Comparison of ENCODE assay signal across 8 cellular contexts in genomic region chr20:36744764-36745191, GRCh38. TPM values are rescaled to one million over a fixed set of nuclear protein-coding genes. Genes with fewer than 3 reads are reported as not detected.
DNase-seq lines count a peak whose midpoint lies in the region; ATAC-seq and TF ChIP-seq lines count a peak whose summit lies in the region.

No MANE protein-coding gene starts in this region.

- H3K36me3 Mint-ChIP-seq in activated naive CD8-positive, alpha-beta T cell treated with anti-CD3 and anti-CD28 coated beads, Interleukin-2, amount 50 U/mL, for 24 hours (ENCODE audit: low read depth) = peaks cover 4% of the 10 kb centered on the region

- TF ChIP-seq CTCF in AG10803 (conservative IDR thresholded peaks at IDR 0.05; ENCODE audit: low read length) = no peak
- TF ChIP-seq CTCF in HFF-Myc (IDR thresholded peaks at IDR 0.05; ENCODE audit: low read depth, low read length, missing control alignments) = no peak

- peak overlapping the region; percentile 83 for H3K4me3 Mint-ChIP-seq in activated naive CD8-positive, alpha-beta T cell treated with anti-CD3 and anti-CD28 coated beads, Interleukin-2, amount 50 U/mL, for 24 hours

- DNase-seq in AG10803 (ENCODE audit: low read depth) = peak; percentile 49
- no peak for DNase-seq in HFF-Myc (ENCODE audit: extremely low read depth, low read depth)
- no peak for DNase-seq in activated naive CD8-positive, alpha-beta T cell treated with anti-CD3 and anti-CD28 coated beads, Interleukin-2, amount 50 U/mL, for 24 hours
- DNase-seq in left ventricle myocardium superior = peak; percentile 76
- DNase-seq in NCI-H2107 (lab: John Stamatoyannopoulos, UW) = no peak
- DNase-seq in stimulated activated naive CD4-positive, alpha-beta T cell (lab: John Stamatoyannopoulos, UW) = no peak
- no peak for DNase-seq in GM19238 (ENCODE audit: insufficient read length, low spot score)

- peak overlapping the region; percentile 76 for H3K4me3 ChIP-seq in AG10803 (ENCODE audit: low read length)
- peak overlapping the region; percentile 80 for H3K4me3 ChIP-seq in HFF-Myc (replicated peaks; ENCODE audit: low read depth, low read length)
- H3K4me3 ChIP-seq in skeletal muscle satellite cell (ENCODE audit: low read length) = peak overlapping the region; percentile 74

- H3K4me1 ChIP-seq in skeletal muscle satellite cell (ENCODE audit: control insufficient read depth, insufficient read depth, low read length) = peaks cover 16% of the 10 kb centered on the region

- no peaks in the 10 kb centered on the region for H3K27me3 Mint-ChIP-seq in activated naive CD8-positive, alpha-beta T cell treated with anti-CD3 and anti-CD28 coated beads, Interleukin-2, amount 50 U/mL, for 24 hours

- H3K27ac Mint-ChIP-seq in activated naive CD8-positive, alpha-beta T cell treated with anti-CD3 and anti-CD28 coated beads, Interleukin-2, amount 50 U/mL, for 24 hours = peak overlapping the region; percentile 16

- no peaks in the 10 kb centered on the region for H3K9me3 ChIP-seq in skeletal muscle satellite cell (replicated peaks; ENCODE audit: low read length)

- no peak for ATAC-seq in activated naive CD8-positive, alpha-beta T cell treated with anti-CD3 and anti-CD28 coated beads, Interleukin-2, amount 50 U/mL, for 24 hours
- peak; percentile 82 for ATAC-seq in left ventricle myocardium superior

- H3K36me3 ChIP-seq in skeletal muscle satellite cell (ENCODE audit: insufficient read depth, low read length) = no peaks in the 10 kb centered on the region

- H3K27me3 ChIP-seq in skeletal muscle satellite cell (ENCODE audit: control insufficient read depth, insufficient read depth, low read length) = no peaks in the 10 kb centered on the region

- intact Hi-C loops in left ventricle myocardium superior (cut with micrococcal nuclease) = no loop called here

- H3K9me3 Mint-ChIP-seq in activated naive CD8-positive, alpha-beta T cell treated with anti-CD3 and anti-CD28 coated beads, Interleukin-2, amount 50 U/mL, for 24 hours = no peaks in the 10 kb centered on the region

- H3K4me1 Mint-ChIP-seq in activated naive CD8-positive, alpha-beta T cell treated with anti-CD3 and anti-CD28 coated beads, Interleukin-2, amount 50 U/mL, for 24 hours = peaks cover 21% of the 10 kb centered on the region

- peak overlapping the region; percentile 67 for H3K9ac ChIP-seq in skeletal muscle satellite cell (ENCODE audit: low read depth, low read length)

- peak overlapping the region; percentile 100 for H3K4me2 ChIP-seq in skeletal muscle satellite cell (ENCODE audit: low read length)

RNA-seq across cellular contexts. Expression of gene NDRG3, which starts 1.1 kb away (rescaled TPM):
- 35.7 TPM for total RNA-seq in left ventricle myocardium superior
- 17.2 and 20.5 TPM in 2 replicates for total RNA-seq in skeletal muscle satellite cell (2012; rRNA removed)

RNA-seq across cellular contexts. Expression of gene DSN1, which starts 28.8 kb away (rescaled TPM):
- total RNA-seq in left ventricle myocardium superior = 4.5 TPM
- 16.0 and 21.2 TPM in 2 replicates for total RNA-seq in skeletal muscle satellite cell (2012; rRNA removed)

Comparison
In these comparisons a context has a peak if more than half of its experiments do, and no peak if none do; other contexts are left out.
1. DNase-seq: peak in AG10803 (single experiment) and left ventricle myocardium superior (single experiment); none in HFF-Myc (single experiment), activated naive CD8-positive, alpha-beta T cell treated with anti-CD3 and anti-CD28 coated beads, Interleukin-2, amount 50 U/mL, for 24 hours (single experiment), NCI-H2107 (single experiment), stimulated activated naive CD4-positive, alpha-beta T cell (0 of 6) and GM19238 (single experiment).
2. Peak in every context shown above with its lines, with median percentiles within 50 percentile points of each other: H3K4me3 ChIP-seq.